Comparison of ENCODE assay signal across 22 cellular contexts in genomic region chr17:15380447-15380846, GRCh38. TPM values are rescaled to one million over a fixed set of nuclear protein-coding genes. Genes with fewer than 3 reads are reported as not detected.
"Had no signal": no experiment of that assay in that cellular context is flagged by ENCODE, and none has a peak within 500 bp of the region (broad histone marks: within the 10 kb centered on the region; RNA-seq: fewer than 3 reads in every experiment).

No MANE protein-coding gene starts in this region.

- H3K27me3 ChIP-seq: MG63, Peyer's patch, SJCRH30 had no signal

- H3K36me3 ChIP-seq: MG63, Peyer's patch, SJCRH30 had no signal

- H3K9me3 ChIP-seq: MG63, Peyer's patch, SJCRH30 had no signal

- H3K4me2 ChIP-seq: PC-9 had no signal

- H3K27ac ChIP-seq: HL-60, PC-9, Peyer's patch, SJCRH30 had no signal

- DNase-seq: Karpas-422, KG1, MG63, NCI-H1092, NCI-H1436, NCI-H187, NCI-H2029, NCI-H2081 treated with DMSO at 0.1 percent for 48 hours, NCI-H2227 treated with DMSO at 0.1 percent for 48 hours, NCI-H524, NCI-H526 treated with DMSO at 0.1 percent for 48 hours, NCI-H748 treated with DMSO at 0.1 percent for 48 hours, PC-9, Peyer's patch, SHP77 treated with DMSO at 0.1 percent for 48 hours, SJCRH30 had no signal

- H3K4me3 ChIP-seq: MG63, PC-9, Peyer's patch, SJCRH30 had no signal

- ATAC-seq: Right ventricle myocardium inferior, SK-N-SH treated with all-trans-retinoic acid at 6 μM for 48 hours had no signal

- H2AFZ ChIP-seq: PC-9 had no signal

RNA-seq across cellular contexts. Expression of gene TEKT3, which starts 39.0 kb away (rescaled TPM):
- total RNA-seq: NCI-H460, OCI-LY7, PC-9, RPMI7951, SJCRH30 had no signal
